1 cellular context compared by ENCODE assay signal in genomic region chr4:186500721-186501304, GRCh38.
TF ChIP-seq lines count a peak whose summit lies in the region.

No MANE protein-coding gene starts in this region.

TF ChIP-seq in IMR-90, 13 proteins besides CTCF, POLR2A, EP300 and RAD21:
- no peak for TF ChIP-seq BHLHE40 (IDR thresholded peaks at IDR 0.05; ENCODE audit: low read depth, low read length)
- no peak for TF ChIP-seq RFX5 (IDR thresholded peaks at IDR 0.05; ENCODE audit: low read depth, low read length)
- no peak for TF ChIP-seq NFE2L2 (IDR thresholded peaks at IDR 0.05; ENCODE audit: low read depth, low read length)
- TF ChIP-seq SMC3 (IDR thresholded peaks at IDR 0.05; ENCODE audit: low read depth, low read length): no peak
- no peak for TF ChIP-seq CHD1 (IDR thresholded peaks at IDR 0.05; ENCODE audit: low read depth, low read length)
- TF ChIP-seq MXI1 (IDR thresholded peaks at IDR 0.05; ENCODE audit: borderline replicate concordance, low read depth, low read length): no peak
- no peak for TF ChIP-seq USF2 (IDR thresholded peaks at IDR 0.05; ENCODE audit: low read depth, low read length)
- no peak for TF ChIP-seq MAFK (IDR thresholded peaks at IDR 0.05; ENCODE audit: low read depth, low read length)
- no peak for TF ChIP-seq CEBPB (IDR thresholded peaks at IDR 0.05; ENCODE audit: low read depth, low read length)
- TF ChIP-seq FOS (IDR thresholded peaks at IDR 0.05; ENCODE audit: low read depth, low read length): no peak
- TF ChIP-seq RCOR1 (IDR thresholded peaks at IDR 0.05; ENCODE audit: insufficient replicate concordance, low read length): no peak
- no peak for TF ChIP-seq ELK1 (IDR thresholded peaks at IDR 0.05; ENCODE audit: borderline replicate concordance, low read depth, low read length)
- no peak for TF ChIP-seq MAZ (IDR thresholded peaks at IDR 0.05; ENCODE audit: borderline replicate concordance, low read depth, low read length)
